ENCODE assay signal across 1 cellular context in genomic region chr2:109439315-109439714, GRCh38.
TF ChIP-seq lines count a peak whose summit lies in the region.

No MANE protein-coding gene starts in this region.

TF ChIP-seq in neural cell, 6 proteins besides CTCF, POLR2A, EP300 and RAD21 (continued from another document):
- TF ChIP-seq REST (IDR thresholded peaks at IDR 0.05; ENCODE audit: borderline replicate concordance): peak; percentile 58
- TF ChIP-seq POLR2AphosphoS5 (IDR thresholded peaks at IDR 0.05): peak; percentile 65
- peak; percentile 5 for TF ChIP-seq MXI1 (conservative IDR thresholded peaks at IDR 0.05; ENCODE audit: poor library complexity, severe bottlenecking)
- TF ChIP-seq EZH2 (IDR thresholded peaks at IDR 0.05; ENCODE audit: borderline replicate concordance, insufficient read depth, low read length, poor library complexity, severe bottlenecking): no peak
